ENCODE assay signal across 8 cellular contexts in the genomic region with DNA sequence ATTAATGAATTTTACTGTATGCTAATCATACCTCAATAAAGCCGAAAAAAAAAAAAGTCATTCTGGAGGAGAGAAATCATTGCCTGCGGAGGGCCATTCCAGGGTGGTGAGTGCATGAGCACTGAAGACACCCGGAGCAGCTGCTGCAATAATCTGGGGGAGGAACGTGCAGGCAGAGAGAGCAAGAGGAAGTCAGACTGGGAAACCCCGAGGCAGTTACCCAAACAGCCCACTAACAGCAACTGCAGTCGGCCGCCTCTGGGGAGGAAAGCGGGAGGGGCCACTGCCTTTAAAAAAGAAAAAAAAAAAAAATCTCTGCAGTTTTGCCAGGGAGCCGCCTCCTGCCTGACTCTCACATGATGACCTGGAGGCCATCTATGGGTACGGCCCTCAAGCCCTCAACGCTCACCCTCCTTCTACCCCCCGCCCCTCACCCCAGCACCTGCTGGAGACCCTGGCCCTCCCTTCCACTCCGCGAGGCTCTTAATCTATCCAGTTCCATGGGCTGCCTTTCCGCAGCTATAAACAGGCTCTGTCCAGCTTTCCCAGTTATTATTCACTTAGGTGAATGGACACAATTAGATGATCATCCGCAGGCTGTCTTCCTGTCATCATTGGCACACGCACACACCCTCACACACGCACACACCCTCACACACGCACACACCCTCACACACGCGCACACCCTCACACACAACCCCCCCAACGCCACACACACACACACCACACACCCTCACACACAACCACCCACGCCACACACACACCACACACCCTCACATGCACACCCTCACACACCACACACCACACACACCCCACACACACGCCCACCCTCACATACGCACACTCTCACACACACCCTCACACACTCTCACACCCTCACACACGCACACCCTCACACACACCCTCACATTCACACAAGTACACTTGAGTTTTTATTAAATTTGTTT. TPM values are rescaled to one million over a fixed set of nuclear protein-coding genes. Genes with fewer than 3 reads are reported as not detected.
DNase-seq lines count a peak whose midpoint lies in the region; ATAC-seq, FAIRE-seq and TF ChIP-seq lines count a peak whose summit lies in the region.

No MANE protein-coding gene starts in this region.

- no peak overlapping the region for H3T11ph ChIP-seq in H9 (ENCODE audit: low read length)

- FAIRE-seq in urothelium cell line (lab: Jason Lieb, UNC): peak; percentile 96

- H3K9me3 Mint-ChIP-seq in H9 (peaks cover 67 to 69% of the 10 kb centered on the region in 2 experiments), progenitor cell of endocrine pancreas (ENCODE audit: low read depth) (peaks cover 16% of the 10 kb centered on the region)

- H2AK5ac ChIP-seq in H9 (ENCODE audit: insufficient read length, low read length): no peak overlapping the region

- H2BK20ac ChIP-seq in H9 (ENCODE audit: low read depth, low read length, poor library complexity, severe bottlenecking): no peak overlapping the region

- H3K79me2 ChIP-seq in H9 (ENCODE audit: insufficient read depth, low read length): no peaks in the 10 kb centered on the region

- intact Hi-C loops in mucosa of descending colon (cut with DNase I, micrococcal nuclease): no loop called here

- TF ChIP-seq CTCF in GM12864 (IDR thresholded peaks at IDR 0.05; ENCODE audit: low read depth, low read length, missing control alignments) (no peak), H9 (conservative IDR thresholded peaks at IDR 0.05) (no peak), mucosa of descending colon (IDR thresholded peaks at IDR 0.05) (no peak), progenitor cell of endocrine pancreas (IDR thresholded peaks at IDR 0.05; ENCODE audit: unreplicated experiment) (no peak)

- peaks cover 4% of the 10 kb centered on the region; the same call in 1 of the 2 replicates for H3K27me3 Mint-ChIP-seq in H9 (ENCODE audit: low read depth)
- H3K27me3 Mint-ChIP-seq in progenitor cell of endocrine pancreas: peaks cover 8% of the 10 kb centered on the region

- WGBS in H9 (ENCODE audit: extremely low coverage, insufficient read length, low lambda C conversion rate): 100% methylated on average over 2 of the region's 26 CpGs

- no peak overlapping the region for H3K27ac ChIP-seq in H9 (ENCODE audit: insufficient read length, low read depth, low read length)

- no peaks in the 10 kb centered on the region for H3K27me3 ChIP-seq in H9 (ENCODE audit: insufficient read depth, low read length)

- H3K4me3 ChIP-seq in GM12864 (ENCODE audit: low read depth, low read length) (no peak overlapping the region), mucosa of descending colon (no peak overlapping the region)

- H2BK12ac ChIP-seq in H9 (ENCODE audit: insufficient read length, low read depth, low read length): no peak overlapping the region

- no peak overlapping the region for H3K23ac ChIP-seq in H9 (ENCODE audit: insufficient read length, low read depth, low read length)

- no peak overlapping the region for H4K5ac ChIP-seq in H9 (ENCODE audit: insufficient read length, low read depth, low read length)

- H3K14ac ChIP-seq in H9 (ENCODE audit: insufficient read depth, low read length): no peak overlapping the region; the same call in 1 of the 2 replicates

- no peak overlapping the region for H2BK15ac ChIP-seq in H9 (ENCODE audit: low read depth, low read length)

- H2BK120ac ChIP-seq in H9 (ENCODE audit: low read depth, low read length, poor library complexity, severe bottlenecking): no peak overlapping the region

- no peaks in the 10 kb centered on the region for H3K23me2 ChIP-seq in H9 (ENCODE audit: insufficient read length, low read depth, low read length, poor library complexity, severe bottlenecking)

- no peaks in the 10 kb centered on the region for H3K36me3 ChIP-seq in mucosa of descending colon (ENCODE audit: low read depth)

- H3K4ac ChIP-seq in H9 (ENCODE audit: low read depth, low read length): no peak overlapping the region

- H3K4me3 Mint-ChIP-seq in H9 (peak overlapping the region in 1 of 2 experiments; percentile 57; a peak in 2 of 5 replicates), progenitor cell of endocrine pancreas (ENCODE audit: low read depth) (no peak overlapping the region)

- H4K91ac ChIP-seq in H9 (ENCODE audit: insufficient read length, low read depth, low read length): no peak overlapping the region

- ATAC-seq in mucosa of descending colon: peak; percentile 64

- H3K4me1 Mint-ChIP-seq in H9 (peaks cover 9 to 25% of the 10 kb centered on the region in 2 experiments), progenitor cell of endocrine pancreas (ENCODE audit: low read depth) (no peaks in the 10 kb centered on the region)

- no peak overlapping the region for H3K4me2 ChIP-seq in H9 (ENCODE audit: insufficient read depth, insufficient read length, low read length)

- no peak overlapping the region for H3K56ac ChIP-seq in H9 (ENCODE audit: insufficient read length, low read depth, low read length)

- H3K4me1 ChIP-seq in H9 (ENCODE audit: insufficient read depth, low read length) (no peaks in the 10 kb centered on the region), mucosa of descending colon (ENCODE audit: low read depth) (no peaks in the 10 kb centered on the region)

- H3K9me3 ChIP-seq in H9 (ENCODE audit: control insufficient read depth, low read depth, low read length) (peaks cover 13% of the 10 kb centered on the region), mucosa of descending colon (no peaks in the 10 kb centered on the region)

- H3K79me1 ChIP-seq in H9 (ENCODE audit: insufficient read depth, low read depth, low read length, poor library complexity, severe bottlenecking): no peaks in the 10 kb centered on the region

- no peak overlapping the region for H2AFZ ChIP-seq in H9 (ENCODE audit: low read length)

- no peak overlapping the region for H2BK5ac ChIP-seq in H9 (ENCODE audit: insufficient read length, low read length)

- H3K36me3 Mint-ChIP-seq in H9 (ENCODE audit: insufficient read depth in 1 of 3, low read depth in 3 of 3): peaks cover 0 to 7% (median 3%) of the 10 kb centered on the region in 3 experiments; a peak in 3 of 7 replicates
- H3K36me3 Mint-ChIP-seq in progenitor cell of endocrine pancreas (ENCODE audit: insufficient read depth): peaks cover 2% of the 10 kb centered on the region

- H3K18ac ChIP-seq in H9 (ENCODE audit: insufficient read length, low read depth, low read length): peak overlapping the region; percentile 84

- H4K8ac ChIP-seq in H9 (replicated peaks; ENCODE audit: insufficient read length, low read depth, low read length): no peak overlapping the region

- H4K20me1 ChIP-seq in H9 (ENCODE audit: control insufficient read depth, insufficient read depth, insufficient read length): no peaks in the 10 kb centered on the region

- DNase-seq in GM12864 (ENCODE audit: low read depth) (peak; percentile 44), H9 (peak; percentile 10), NCI-H1092 treated with DMSO at 0.1 percent for 48 hours (lab: John Stamatoyannopoulos, UW) (peak; percentile 80), T-helper 22 cell (ENCODE audit: low read depth) (peak; percentile 40), mucosa of descending colon (peak in 1 of 3 donors; percentile 47), urothelium cell line (ENCODE audit: low spot score) (peak; percentile 84), progenitor cell of endocrine pancreas (ENCODE audit: low spot score, unreplicated experiment) (no peak)
- peak; percentile 63 for DNase-seq in central memory CD4-positive, alpha-beta T cell

- no peak overlapping the region for H3K9ac ChIP-seq in H9 (ENCODE audit: extremely low read depth, insufficient read length, low read length)

- H3K27ac Mint-ChIP-seq in H9 (peak overlapping the region in 2 of 3 experiments; percentile 57 to 76; a peak in 3 of 7 replicates), progenitor cell of endocrine pancreas (no peak overlapping the region)

RNA-seq across cellular contexts. Expression of gene AVPR2, which starts 3.4 kb away (rescaled TPM):
- not detected in 2 replicates for total RNA-seq in H9 (2021)
- total RNA-seq in mucosa of descending colon: under 1 TPM; 0.43 to 0.78 (median 0.54) TPM
- total RNA-seq in progenitor cell of endocrine pancreas: not detected in 2 replicates

RNA-seq across cellular contexts. Expression of gene L1CAM, which starts 15.1 kb away (rescaled TPM):
- total RNA-seq in H9 (2021) (19.9 and 22.7 TPM in 2 replicates), mucosa of descending colon (10 to 100 TPM in 1 of 3 donors, 1 to 10 TPM in 2; 3.0 to 66.9 (median 7.0) TPM), progenitor cell of endocrine pancreas (1.4 and 2.4 TPM in 2 replicates)

RNA-seq across cellular contexts. Expression of gene ARHGAP4, which starts 25.0 kb away (rescaled TPM):
- 37.8 and 40.6 TPM in 2 replicates for total RNA-seq in H9 (2021)
- total RNA-seq in mucosa of descending colon: 10 to 100 TPM; 35.0 to 47.8 (median 36.7) TPM
- total RNA-seq in progenitor cell of endocrine pancreas: 16.4 and 16.7 TPM in 2 replicates

RNA-seq across cellular contexts. Expression of gene NAA10, which starts 33.8 kb away (rescaled TPM):
- 101 and 103 TPM in 2 replicates for total RNA-seq in H9 (2021)
- total RNA-seq in mucosa of descending colon: 10 to 100 TPM; 52.2 to 72.3 (median 68.9) TPM
- total RNA-seq in progenitor cell of endocrine pancreas: 85.3 and 86.3 TPM in 2 replicates

RNA-seq across cellular contexts. Expression of gene RENBP, which starts 43.4 kb away (rescaled TPM):
- total RNA-seq in H9 (2021) (7.1 and 8.4 TPM in 2 replicates), mucosa of descending colon (10 to 100 TPM in 2 of 3 donors, 1 to 10 TPM in 1; 3.5 to 21.2 (median 10.2) TPM), progenitor cell of endocrine pancreas (2.5 and 3.3 TPM in 2 replicates)
